Comparison of ENCODE assay signal across 1 cellular context in the genomic region with DNA sequence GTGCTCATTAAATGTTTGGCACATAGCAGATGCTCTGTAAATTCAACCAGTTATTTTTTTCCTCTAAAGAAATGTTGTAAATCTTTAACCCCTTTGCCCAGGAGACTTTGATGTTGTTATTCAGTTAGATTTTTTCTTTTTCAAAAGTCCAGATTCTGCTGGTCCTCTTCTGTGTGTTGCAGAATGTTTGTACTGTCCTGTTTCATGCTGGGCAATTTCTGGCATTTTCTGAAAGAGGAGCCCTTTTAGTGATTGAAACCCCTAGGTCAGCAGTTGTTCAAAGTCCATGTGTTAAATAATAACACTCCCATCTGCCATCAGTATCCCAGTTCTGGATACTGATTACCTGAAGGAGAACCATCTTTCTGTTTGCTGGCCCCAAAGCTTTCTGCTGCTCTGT.
TF ChIP-seq lines count a peak whose summit lies in the region.

No MANE protein-coding gene starts in this region.

TF ChIP-seq in HepG2, 621 proteins besides CTCF, POLR2A, EP300 and RAD21 (continued from another document and continues in another):
- TF ChIP-seq, protein P1, sequence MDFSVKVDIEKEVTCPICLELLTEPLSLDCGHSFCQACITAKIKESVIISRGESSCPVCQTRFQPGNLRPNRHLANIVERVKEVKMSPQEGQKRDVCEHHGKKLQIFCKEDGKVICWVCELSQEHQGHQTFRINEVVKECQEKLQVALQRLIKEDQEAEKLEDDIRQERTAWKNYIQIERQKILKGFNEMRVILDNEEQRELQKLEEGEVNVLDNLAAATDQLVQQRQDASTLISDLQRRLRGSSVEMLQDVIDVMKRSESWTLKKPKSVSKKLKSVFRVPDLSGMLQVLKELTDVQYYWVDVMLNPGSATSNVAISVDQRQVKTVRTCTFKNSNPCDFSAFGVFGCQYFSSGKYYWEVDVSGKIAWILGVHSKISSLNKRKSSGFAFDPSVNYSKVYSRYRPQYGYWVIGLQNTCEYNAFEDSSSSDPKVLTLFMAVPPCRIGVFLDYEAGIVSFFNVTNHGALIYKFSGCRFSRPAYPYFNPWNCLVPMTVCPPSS (IDR thresholded peaks at IDR 0.05): no peak
- TF ChIP-seq MAFF (IDR thresholded peaks at IDR 0.05; ENCODE audit: low read depth, low read length) (peak; percentile 86), POLR2AphosphoS5 (IDR thresholded peaks at IDR 0.05; ENCODE audit: low read depth, low read length) (no peak), TOPORS (CRISPR knock-in tag; IDR thresholded peaks at IDR 0.05) (no peak), ELF3 (CRISPR knock-in tag; IDR thresholded peaks at IDR 0.05) (0 out of 2 replicates have a peak, but pooled peaks have one; percentile 43), RARA (CRISPR knock-in tag; IDR thresholded peaks at IDR 0.05) (peak; percentile 42; the same call in 1 of the 2 replicates), ZNF749 (CRISPR knock-in tag; IDR thresholded peaks at IDR 0.05; ENCODE audit: borderline replicate concordance) (no peak), ZNF644 (CRISPR knock-in tag; IDR thresholded peaks at IDR 0.05; ENCODE audit: low read depth) (peak; percentile 62; the same call in 1 of the 2 replicates), NONO (IDR thresholded peaks at IDR 0.05) (no peak), NONO (CRISPR knock-in tag; conservative IDR thresholded peaks at IDR 0.05) (no peak), BCL6 (CRISPR knock-in tag; IDR thresholded peaks at IDR 0.05) (peak; percentile 71), ZMYM4 (CRISPR knock-in tag; IDR thresholded peaks at IDR 0.05) (peak; percentile 60), HNF4A (CRISPR knock-in tag; IDR thresholded peaks at IDR 0.05) (peak; percentile 79), EZH2 (conservative IDR thresholded peaks at IDR 0.05; ENCODE audit: low read depth, low read length) (no peak), ZNF225 (CRISPR knock-in tag; IDR thresholded peaks at IDR 0.05) (no peak), FOXA3 (CRISPR knock-in tag; IDR thresholded peaks at IDR 0.05) (peak; percentile 27; the same call in 1 of the 2 replicates), ZNF841 (CRISPR knock-in tag; IDR thresholded peaks at IDR 0.05; ENCODE audit: borderline replicate concordance) (no peak), ZNF772 (CRISPR knock-in tag; IDR thresholded peaks at IDR 0.05) (peak; percentile 31; the same call in 1 of the 2 replicates), ZNF761 (CRISPR knock-in tag; conservative IDR thresholded peaks at IDR 0.05) (no peak), RCOR2 (CRISPR knock-in tag; IDR thresholded peaks at IDR 0.05) (peak; percentile 50; the same call in 1 of the 2 replicates), ZMYM3 (CRISPR knock-in tag; IDR thresholded peaks at IDR 0.05) (peak; percentile 2; the same call in 1 of the 2 replicates), HNRNPL (IDR thresholded peaks at IDR 0.05; ENCODE audit: low read depth, low read length) (no peak), FOXJ3 (CRISPR knock-in tag; IDR thresholded peaks at IDR 0.05; ENCODE audit: borderline replicate concordance) (0 out of 2 replicates have a peak, but pooled peaks have one; percentile 25), SOX5 (CRISPR knock-in tag; IDR thresholded peaks at IDR 0.05; ENCODE audit: borderline replicate concordance) (peak; percentile 45; the same call in 1 of the 2 replicates), PAWR (CRISPR knock-in tag; IDR thresholded peaks at IDR 0.05; ENCODE audit: borderline replicate concordance) (no peak), RFX3 (CRISPR knock-in tag; IDR thresholded peaks at IDR 0.05) (no peak), MIXL1 (CRISPR knock-in tag; IDR thresholded peaks at IDR 0.05) (0 out of 2 replicates have a peak, but pooled peaks have one; percentile 38), ZBTB20 (CRISPR knock-in tag; IDR thresholded peaks at IDR 0.05; ENCODE audit: borderline replicate concordance, low read depth) (no peak), RXRB (CRISPR knock-in tag; IDR thresholded peaks at IDR 0.05; ENCODE audit: borderline replicate concordance) (peak; percentile 35; the same call in 1 of the 2 replicates), KLF16 (CRISPR knock-in tag; IDR thresholded peaks at IDR 0.05) (no peak), ZNF274 (CRISPR knock-in tag; IDR thresholded peaks at IDR 0.05) (no peak), ZSCAN20 (CRISPR knock-in tag; IDR thresholded peaks at IDR 0.05; ENCODE audit: borderline replicate concordance) (no peak), NR2F2 (IDR thresholded peaks at IDR 0.05; ENCODE audit: borderline replicate concordance, low read depth) (peak; percentile 68; the same call in 1 of the 2 replicates)
- TF ChIP-seq, protein P2, sequence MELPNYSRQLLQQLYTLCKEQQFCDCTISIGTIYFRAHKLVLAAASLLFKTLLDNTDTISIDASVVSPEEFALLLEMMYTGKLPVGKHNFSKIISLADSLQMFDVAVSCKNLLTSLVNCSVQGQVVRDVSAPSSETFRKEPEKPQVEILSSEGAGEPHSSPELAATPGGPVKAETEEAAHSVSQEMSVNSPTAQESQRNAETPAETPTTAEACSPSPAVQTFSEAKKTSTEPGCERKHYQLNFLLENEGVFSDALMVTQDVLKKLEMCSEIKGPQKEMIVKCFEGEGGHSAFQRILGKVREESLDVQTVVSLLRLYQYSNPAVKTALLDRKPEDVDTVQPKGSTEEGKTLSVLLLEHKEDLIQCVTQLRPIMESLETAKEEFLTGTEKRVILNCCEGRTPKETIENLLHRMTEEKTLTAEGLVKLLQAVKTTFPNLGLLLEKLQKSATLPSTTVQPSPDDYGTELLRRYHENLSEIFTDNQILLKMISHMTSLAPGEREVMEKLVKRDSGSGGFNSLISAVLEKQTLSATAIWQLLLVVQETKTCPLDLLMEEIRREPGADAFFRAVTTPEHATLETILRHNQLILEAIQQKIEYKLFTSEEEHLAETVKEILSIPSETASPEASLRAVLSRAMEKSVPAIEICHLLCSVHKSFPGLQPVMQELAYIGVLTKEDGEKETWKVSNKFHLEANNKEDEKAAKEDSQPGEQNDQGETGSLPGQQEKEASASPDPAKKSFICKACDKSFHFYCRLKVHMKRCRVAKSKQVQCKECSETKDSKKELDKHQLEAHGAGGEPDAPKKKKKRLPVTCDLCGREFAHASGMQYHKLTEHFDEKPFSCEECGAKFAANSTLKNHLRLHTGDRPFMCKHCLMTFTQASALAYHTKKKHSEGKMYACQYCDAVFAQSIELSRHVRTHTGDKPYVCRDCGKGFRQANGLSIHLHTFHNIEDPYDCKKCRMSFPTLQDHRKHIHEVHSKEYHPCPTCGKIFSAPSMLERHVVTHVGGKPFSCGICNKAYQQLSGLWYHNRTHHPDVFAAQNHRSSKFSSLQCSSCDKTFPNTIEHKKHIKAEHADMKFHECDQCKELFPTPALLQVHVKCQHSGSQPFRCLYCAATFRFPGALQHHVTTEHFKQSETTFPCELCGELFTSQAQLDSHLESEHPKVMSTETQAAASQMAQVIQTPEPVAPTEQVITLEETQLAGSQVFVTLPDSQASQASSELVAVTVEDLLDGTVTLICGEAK (IDR thresholded peaks at IDR 0.05): no peak
- TF ChIP-seq, protein P2 (CRISPR knock-in tag; IDR thresholded peaks at IDR 0.05): no peak
- TF ChIP-seq, protein P3, sequence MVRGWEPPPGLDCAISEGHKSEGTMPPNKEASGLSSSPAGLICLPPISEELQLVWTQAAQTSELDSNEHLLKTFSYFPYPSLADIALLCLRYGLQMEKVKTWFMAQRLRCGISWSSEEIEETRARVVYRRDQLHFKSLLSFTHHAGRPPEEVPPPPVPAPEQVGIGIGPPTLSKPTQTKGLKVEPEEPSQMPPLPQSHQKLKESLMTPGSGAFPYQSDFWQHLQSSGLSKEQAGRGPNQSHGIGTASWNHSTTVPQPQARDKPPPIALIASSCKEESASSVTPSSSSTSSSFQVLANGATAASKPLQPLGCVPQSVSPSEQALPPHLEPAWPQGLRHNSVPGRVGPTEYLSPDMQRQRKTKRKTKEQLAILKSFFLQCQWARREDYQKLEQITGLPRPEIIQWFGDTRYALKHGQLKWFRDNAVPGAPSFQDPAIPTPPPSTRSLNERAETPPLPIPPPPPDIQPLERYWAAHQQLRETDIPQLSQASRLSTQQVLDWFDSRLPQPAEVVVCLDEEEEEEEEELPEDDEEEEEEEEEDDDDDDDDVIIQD (CRISPR knock-in tag; IDR thresholded peaks at IDR 0.05; ENCODE audit: low read depth): peak; percentile 87
- TF ChIP-seq, protein P4, sequence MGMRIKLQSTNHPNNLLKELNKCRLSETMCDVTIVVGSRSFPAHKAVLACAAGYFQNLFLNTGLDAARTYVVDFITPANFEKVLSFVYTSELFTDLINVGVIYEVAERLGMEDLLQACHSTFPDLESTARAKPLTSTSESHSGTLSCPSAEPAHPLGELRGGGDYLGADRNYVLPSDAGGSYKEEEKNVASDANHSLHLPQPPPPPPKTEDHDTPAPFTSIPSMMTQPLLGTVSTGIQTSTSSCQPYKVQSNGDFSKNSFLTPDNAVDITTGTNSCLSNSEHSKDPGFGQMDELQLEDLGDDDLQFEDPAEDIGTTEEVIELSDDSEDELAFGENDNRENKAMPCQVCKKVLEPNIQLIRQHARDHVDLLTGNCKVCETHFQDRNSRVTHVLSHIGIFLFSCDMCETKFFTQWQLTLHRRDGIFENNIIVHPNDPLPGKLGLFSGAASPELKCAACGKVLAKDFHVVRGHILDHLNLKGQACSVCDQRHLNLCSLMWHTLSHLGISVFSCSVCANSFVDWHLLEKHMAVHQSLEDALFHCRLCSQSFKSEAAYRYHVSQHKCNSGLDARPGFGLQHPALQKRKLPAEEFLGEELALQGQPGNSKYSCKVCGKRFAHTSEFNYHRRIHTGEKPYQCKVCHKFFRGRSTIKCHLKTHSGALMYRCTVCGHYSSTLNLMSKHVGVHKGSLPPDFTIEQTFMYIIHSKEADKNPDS (CRISPR knock-in tag; IDR thresholded peaks at IDR 0.05): no peak
- TF ChIP-seq, protein P5, sequence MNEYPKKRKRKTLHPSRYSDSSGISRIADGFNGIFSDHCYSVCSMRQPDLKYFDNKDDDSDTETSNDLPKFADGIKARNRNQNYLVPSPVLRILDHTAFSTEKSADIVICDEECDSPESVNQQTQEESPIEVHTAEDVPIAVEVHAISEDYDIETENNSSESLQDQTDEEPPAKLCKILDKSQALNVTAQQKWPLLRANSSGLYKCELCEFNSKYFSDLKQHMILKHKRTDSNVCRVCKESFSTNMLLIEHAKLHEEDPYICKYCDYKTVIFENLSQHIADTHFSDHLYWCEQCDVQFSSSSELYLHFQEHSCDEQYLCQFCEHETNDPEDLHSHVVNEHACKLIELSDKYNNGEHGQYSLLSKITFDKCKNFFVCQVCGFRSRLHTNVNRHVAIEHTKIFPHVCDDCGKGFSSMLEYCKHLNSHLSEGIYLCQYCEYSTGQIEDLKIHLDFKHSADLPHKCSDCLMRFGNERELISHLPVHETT (CRISPR knock-in tag; conservative IDR thresholded peaks at IDR 0.05): no peak
- TF ChIP-seq, protein P6, sequence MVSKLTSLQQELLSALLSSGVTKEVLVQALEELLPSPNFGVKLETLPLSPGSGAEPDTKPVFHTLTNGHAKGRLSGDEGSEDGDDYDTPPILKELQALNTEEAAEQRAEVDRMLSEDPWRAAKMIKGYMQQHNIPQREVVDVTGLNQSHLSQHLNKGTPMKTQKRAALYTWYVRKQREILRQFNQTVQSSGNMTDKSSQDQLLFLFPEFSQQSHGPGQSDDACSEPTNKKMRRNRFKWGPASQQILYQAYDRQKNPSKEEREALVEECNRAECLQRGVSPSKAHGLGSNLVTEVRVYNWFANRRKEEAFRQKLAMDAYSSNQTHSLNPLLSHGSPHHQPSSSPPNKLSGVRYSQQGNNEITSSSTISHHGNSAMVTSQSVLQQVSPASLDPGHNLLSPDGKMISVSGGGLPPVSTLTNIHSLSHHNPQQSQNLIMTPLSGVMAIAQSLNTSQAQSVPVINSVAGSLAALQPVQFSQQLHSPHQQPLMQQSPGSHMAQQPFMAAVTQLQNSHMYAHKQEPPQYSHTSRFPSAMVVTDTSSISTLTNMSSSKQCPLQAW (CRISPR knock-in tag; IDR thresholded peaks at IDR 0.05): peak; percentile 43; the same call in 1 of the 2 replicates
- TF ChIP-seq, protein P7, sequence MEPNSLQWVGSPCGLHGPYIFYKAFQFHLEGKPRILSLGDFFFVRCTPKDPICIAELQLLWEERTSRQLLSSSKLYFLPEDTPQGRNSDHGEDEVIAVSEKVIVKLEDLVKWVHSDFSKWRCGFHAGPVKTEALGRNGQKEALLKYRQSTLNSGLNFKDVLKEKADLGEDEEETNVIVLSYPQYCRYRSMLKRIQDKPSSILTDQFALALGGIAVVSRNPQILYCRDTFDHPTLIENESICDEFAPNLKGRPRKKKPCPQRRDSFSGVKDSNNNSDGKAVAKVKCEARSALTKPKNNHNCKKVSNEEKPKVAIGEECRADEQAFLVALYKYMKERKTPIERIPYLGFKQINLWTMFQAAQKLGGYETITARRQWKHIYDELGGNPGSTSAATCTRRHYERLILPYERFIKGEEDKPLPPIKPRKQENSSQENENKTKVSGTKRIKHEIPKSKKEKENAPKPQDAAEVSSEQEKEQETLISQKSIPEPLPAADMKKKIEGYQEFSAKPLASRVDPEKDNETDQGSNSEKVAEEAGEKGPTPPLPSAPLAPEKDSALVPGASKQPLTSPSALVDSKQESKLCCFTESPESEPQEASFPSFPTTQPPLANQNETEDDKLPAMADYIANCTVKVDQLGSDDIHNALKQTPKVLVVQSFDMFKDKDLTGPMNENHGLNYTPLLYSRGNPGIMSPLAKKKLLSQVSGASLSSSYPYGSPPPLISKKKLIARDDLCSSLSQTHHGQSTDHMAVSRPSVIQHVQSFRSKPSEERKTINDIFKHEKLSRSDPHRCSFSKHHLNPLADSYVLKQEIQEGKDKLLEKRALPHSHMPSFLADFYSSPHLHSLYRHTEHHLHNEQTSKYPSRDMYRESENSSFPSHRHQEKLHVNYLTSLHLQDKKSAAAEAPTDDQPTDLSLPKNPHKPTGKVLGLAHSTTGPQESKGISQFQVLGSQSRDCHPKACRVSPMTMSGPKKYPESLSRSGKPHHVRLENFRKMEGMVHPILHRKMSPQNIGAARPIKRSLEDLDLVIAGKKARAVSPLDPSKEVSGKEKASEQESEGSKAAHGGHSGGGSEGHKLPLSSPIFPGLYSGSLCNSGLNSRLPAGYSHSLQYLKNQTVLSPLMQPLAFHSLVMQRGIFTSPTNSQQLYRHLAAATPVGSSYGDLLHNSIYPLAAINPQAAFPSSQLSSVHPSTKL (CRISPR knock-in tag; IDR thresholded peaks at IDR 0.05): peak; percentile 56
